In the genomic region with DNA sequence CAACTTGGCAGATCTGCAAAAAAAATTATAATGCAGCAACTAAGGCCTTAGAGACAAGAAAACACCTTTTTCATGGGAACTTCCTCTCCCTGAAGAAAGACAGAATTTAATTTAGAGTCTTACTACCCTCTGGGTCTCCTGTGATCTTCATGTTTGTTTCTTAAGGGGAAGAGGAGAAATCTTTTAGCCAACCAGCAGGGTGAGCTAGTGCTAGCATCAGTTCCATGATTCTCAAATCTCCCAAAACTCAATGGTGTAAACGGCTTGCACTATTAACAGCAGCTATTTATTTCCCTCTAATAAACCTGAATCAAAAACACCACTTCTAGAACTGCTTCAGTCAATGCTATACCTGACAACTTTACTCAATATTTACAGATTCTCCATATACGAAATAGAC, we compare ENCODE assay signal across 9 cellular contexts. TPM values are rescaled to one million over a fixed set of nuclear protein-coding genes. Genes with fewer than 3 reads are reported as not detected.
DNase-seq lines count a peak whose midpoint lies in the region; ATAC-seq and TF ChIP-seq lines count a peak whose summit lies in the region.
"Had no signal": no experiment of that assay in that cellular context is flagged by ENCODE, and none has a peak within 500 bp of the region (broad histone marks: within the 10 kb centered on the region; RNA-seq: fewer than 3 reads in every experiment).

No MANE protein-coding gene starts in this region.

- no peak overlapping the region for H2AFZ ChIP-seq in PC-9

- H3K4me3 Mint-ChIP-seq in MCF 10A (ENCODE audit: unreplicated experiment) = no peak overlapping the region
- peak overlapping the region; percentile 57 to 95 for H3K4me3 Mint-ChIP-seq in stimulated activated naive CD8-positive, alpha-beta T cell treated with anti-CD3 and anti-CD28 coated beads, Interleukin-15, amount 100 ng/mL, for 72 hours

- BruUV-seq in MCF 10A (replicated peaks; lab: Mats Ljungman, UMichigan) (no TSS peak), PC-9 (replicated peaks; lab: Mats Ljungman, UMichigan) (no TSS peak)

- H3K27me3 ChIP-seq in breast epithelium (no peaks in the 10 kb centered on the region), PC-9 (ENCODE audit: insufficient read depth, low read depth) (no peaks in the 10 kb centered on the region), psoas muscle (ENCODE audit: insufficient read depth in 3 of 3, low read length in 2 of 3) (no peaks in the 10 kb centered on the region)

- WGBS in psoas muscle, 3 donors = 64 to 68% (median 66%) methylated on average over 2 of the region's 2 CpGs

- H3K9me3 Mint-ChIP-seq in MCF 10A (ENCODE audit: unreplicated experiment) = no peaks in the 10 kb centered on the region
- H3K9me3 Mint-ChIP-seq in stimulated activated naive CD8-positive, alpha-beta T cell treated with anti-CD3 and anti-CD28 coated beads, Interleukin-15, amount 100 ng/mL, for 72 hours = no peaks in the 10 kb centered on the region

- ATAC-seq in stimulated activated naive CD8-positive, alpha-beta T cell treated with anti-CD3 and anti-CD28 coated beads, Interleukin-15, amount 100 ng/mL, for 72 hours = no peak
- ATAC-seq in psoas muscle = no peak

- CTCF ChIA-PET in MCF 10A (lab: Yijun Ruan, JAX) = interaction anchor here (0.6 to 1.4 kb wide), 3 partner anchors 23 to 148 kb away, joined by 3 to 6 read pairs (median 3); no protein-coding TSS in a partner anchor
- CTCF ChIA-PET in PC-9 (lab: Charles Lee) = interaction anchor here (1.3 kb wide), 1 partner anchor 147 kb away, joined by 6 read pairs; no protein-coding TSS in a partner anchor

- peak overlapping the region; percentile 23 for H3K27ac Mint-ChIP-seq in MCF 10A (ENCODE audit: low read depth, unreplicated experiment)
- H3K27ac Mint-ChIP-seq in stimulated activated naive CD8-positive, alpha-beta T cell treated with anti-CD3 and anti-CD28 coated beads, Interleukin-15, amount 100 ng/mL, for 72 hours = no peak overlapping the region

- peaks cover 61% of the 10 kb centered on the region for H4K20me1 ChIP-seq in PC-9 (ENCODE audit: insufficient read depth)

- peak overlapping the region; percentile 83; the same call in 1 of the 2 replicates for H3K4me2 ChIP-seq in PC-9

- peaks cover 15% of the 10 kb centered on the region for H3K36me3 Mint-ChIP-seq in MCF 10A (ENCODE audit: insufficient read depth, unreplicated experiment)

- H3K4me3 ChIP-seq in breast epithelium = no peak overlapping the region
- H3K4me3 ChIP-seq in PC-9 = no peak overlapping the region
- H3K4me3 ChIP-seq in epithelial cell of proximal tubule (ENCODE audit: low read depth, low read length) = no peak overlapping the region
- H3K4me3 ChIP-seq in psoas muscle = no peak overlapping the region

- H3K79me2 ChIP-seq in PC-9 (ENCODE audit: low read depth) = peaks cover 94% of the 10 kb centered on the region

- intact Hi-C loops in MCF 10A (cut with micrococcal nuclease) = no loop called here
- intact Hi-C loops in breast epithelium (cut with DNase I; ENCODE audit: low total_unique reads) = no loop called here
- intact Hi-C loops in PC-9 (cut with micrococcal nuclease; ENCODE audit: unreplicated experiment) = no loop called here
- intact Hi-C loops in psoas muscle (cut with DNase I) = no loop called here

- peaks cover 26% of the 10 kb centered on the region; the same call in 1 of the 2 replicates for H3F3A ChIP-seq in PC-9 (ENCODE audit: insufficient read depth, low read depth)

- H3K27me3 Mint-ChIP-seq in MCF 10A (ENCODE audit: insufficient read depth, unreplicated experiment) = no peaks in the 10 kb centered on the region
- no peaks in the 10 kb centered on the region for H3K27me3 Mint-ChIP-seq in stimulated activated naive CD8-positive, alpha-beta T cell treated with anti-CD3 and anti-CD28 coated beads, Interleukin-15, amount 100 ng/mL, for 72 hours

- H3K36me3 ChIP-seq in breast epithelium (no peaks in the 10 kb centered on the region), PC-9 (ENCODE audit: low read depth) (peaks cover 54% of the 10 kb centered on the region), psoas muscle (ENCODE audit: insufficient read depth in 1 of 2, low read depth in 1 of 2) (peaks cover 0 to 3% of the 10 kb centered on the region in 2 donors)

- TF ChIP-seq CTCF in MCF 10A (IDR thresholded peaks at IDR 0.05; ENCODE audit: unreplicated experiment) (no peak), breast epithelium (IDR thresholded peaks at IDR 0.05) (no peak), PC-9 (conservative IDR thresholded peaks at IDR 0.05) (peak; percentile 48; the same call in 1 of the 2 replicates), epithelial cell of proximal tubule (conservative IDR thresholded peaks at IDR 0.05; ENCODE audit: low read depth, low read length) (peak; percentile 48), psoas muscle (IDR thresholded peaks at IDR 0.05) (no peak)

- no peak for DNase-seq in MCF 10A (ENCODE audit: unreplicated experiment)
- no peak for DNase-seq in breast epithelium (ENCODE audit: low spot score in 2 of 2)
- DNase-seq in PC-9 = peak in 1 of 2 experiments; percentile 31
- no peak for DNase-seq in epithelial cell of proximal tubule (ENCODE audit: low read depth)
- no peak for DNase-seq in stimulated activated naive CD8-positive, alpha-beta T cell treated with anti-CD3 and anti-CD28 coated beads, Interleukin-15, amount 100 ng/mL, for 72 hours
- DNase-seq in psoas muscle = no peak
- DNase-seq in NCI-H2171 treated with DMSO at 0.1 percent for 48 hours (lab: John Stamatoyannopoulos, UW) = no peak
- DNase-seq in HPDE6-E6E7 (ENCODE audit: extremely low spot score) = no peak
- DNase-seq: NCI-H2171 had no signal

- H3K9me2 ChIP-seq in PC-9 (ENCODE audit: insufficient read depth) = no peaks in the 10 kb centered on the region

- POLR2A ChIA-PET in MCF 10A (lab: Yijun Ruan, JAX) (interaction anchor here (0.6 to 1.4 kb wide), 2 partner anchors 20 to 189 kb away, joined by 3 to 4 read pairs; no protein-coding TSS in a partner anchor), PC-9 (lab: Charles Lee; ENCODE audit: unreplicated experiment) (no interaction called here)

- H3K9me3 ChIP-seq in breast epithelium (no peaks in the 10 kb centered on the region), PC-9 (ENCODE audit: insufficient read depth, low read depth) (no peaks in the 10 kb centered on the region), psoas muscle (no peaks in the 10 kb centered on the region)

- H3K27ac ChIP-seq in breast epithelium = peak overlapping the region in 1 of 2 donors; percentile 77
- no peak overlapping the region for H3K27ac ChIP-seq in PC-9
- H3K27ac ChIP-seq in psoas muscle = no peak overlapping the region

- H3K4me1 Mint-ChIP-seq in MCF 10A (ENCODE audit: insufficient read depth, unreplicated experiment) = peaks cover 37% of the 10 kb centered on the region
- H3K4me1 Mint-ChIP-seq in stimulated activated naive CD8-positive, alpha-beta T cell treated with anti-CD3 and anti-CD28 coated beads, Interleukin-15, amount 100 ng/mL, for 72 hours = peaks cover 72% of the 10 kb centered on the region

- H3K4me1 ChIP-seq in breast epithelium (peaks cover 0 to 12% of the 10 kb centered on the region in 2 donors), PC-9 (replicated peaks; ENCODE audit: insufficient read depth) (peaks cover 64% of the 10 kb centered on the region), psoas muscle (peaks cover 51% of the 10 kb centered on the region)

- TF ChIP-seq POLR2A in breast epithelium (IDR thresholded peaks at IDR 0.05) = no peak

RNA-seq across cellular contexts. Expression of gene ZNF644, which starts 3.8 kb away (rescaled TPM):
- total RNA-seq in MCF 10A (2022) (43.5 and 46.2 TPM in 2 replicates), breast epithelium (100 to 1,000 TPM in 2 of 3 donors, 10 to 100 TPM in 1; 58.7 to 161 (median 104) TPM), PC-9 (2021) (36.5 and 37.9 TPM in 2 replicates), epithelial cell of proximal tubule (26.2 and 26.3 TPM in 2 replicates), psoas muscle (10 to 100 TPM; 27.5 to 35.6 (median 34.1) TPM)
- 10 to 100 TPM; 16.3 to 24.1 (median 16.7) TPM for polyA plus RNA-seq in psoas muscle

Comparison
In these comparisons a context has a peak if more than half of its experiments do, and no peak if none do; other contexts are left out.
1. CTCF ChIP-seq: peak in PC-9 (single experiment) and epithelial cell of proximal tubule (single experiment); none in MCF 10A (single experiment), breast epithelium (0 of 3) and psoas muscle (single experiment).